ENCODE assay signal across 14 cellular contexts in the genomic region with DNA sequence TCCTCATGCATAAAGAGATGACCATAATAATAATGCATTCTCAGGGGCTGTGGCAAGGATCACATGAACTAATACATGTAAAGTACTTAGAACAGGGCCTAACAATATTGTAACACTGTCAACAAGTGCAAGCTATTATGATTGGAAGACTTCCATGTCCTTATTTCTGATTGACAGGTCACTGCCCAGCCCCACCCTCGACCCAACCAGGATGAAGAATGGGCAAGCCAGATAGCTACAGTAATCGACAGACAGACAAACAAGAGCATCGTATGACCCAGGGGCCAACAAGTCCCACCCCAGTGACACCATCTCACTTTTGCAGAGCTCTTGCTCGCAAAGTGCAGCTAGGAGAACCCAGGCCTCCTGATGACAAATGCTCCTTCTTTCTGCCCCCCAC. TPM values are rescaled to one million over a fixed set of nuclear protein-coding genes. Genes with fewer than 3 reads are reported as not detected.
"Had no signal": no experiment of that assay in that cellular context is flagged by ENCODE, and none has a peak within 500 bp of the region (broad histone marks: within the 10 kb centered on the region; RNA-seq: fewer than 3 reads in every experiment).

No MANE protein-coding gene starts in this region.

- H3K4me3 Mint-ChIP-seq: activated CD4-positive, alpha-beta T cell treated with anti-CD3 and anti-CD28 coated beads for 36 hours; activated CD4-positive, alpha-beta T cell treated with anti-CD3 and anti-CD28 coated beads, Interleukin-2, amount 10 ng/mL, durations not matched to agents 7 days and 5 days; activated T-cell treated with anti-CD3 and anti-CD28 coated beads, Interleukin-2, amount 50 U/mL, for 4 hours; activated T-helper 1 cell treated with anti-CD3 and anti-CD28 coated beads, Interleukin-12 subunit alpha, Interleukin-12 subunit beta, Interleukin-2, Interleukin-4 antibody, amounts not matched to agents 30 ng/mL and 10 ng/mL and 1 ng/mL, durations not matched to agents 14 hours and 24 hours and 36 hours had no signal

- H3K9me3 ChIP-seq: adrenal gland, body of pancreas, breast epithelium had no signal

- H3K27me3 ChIP-seq: adrenal gland, body of pancreas, breast epithelium had no signal

- H3K27me3 Mint-ChIP-seq: activated CD4-positive, alpha-beta T cell treated with anti-CD3 and anti-CD28 coated beads, Interleukin-2, amount 10 ng/mL, durations not matched to agents 7 days and 5 days had no signal

- H3K27ac Mint-ChIP-seq: activated CD4-positive, alpha-beta T cell treated with anti-CD3 and anti-CD28 coated beads for 36 hours; activated CD4-positive, alpha-beta T cell treated with anti-CD3 and anti-CD28 coated beads, Interleukin-2, amount 10 ng/mL, durations not matched to agents 7 days and 5 days; activated naive CD4-positive, alpha-beta T cell treated with anti-CD3 and anti-CD28 coated beads, Interleukin-2, amount 50 U/mL, for 72 hours; activated T-helper 1 cell treated with anti-CD3 and anti-CD28 coated beads, Interleukin-12 subunit alpha, Interleukin-12 subunit beta, Interleukin-2, Interleukin-4 antibody, amounts not matched to agents 30 ng/mL and 10 ng/mL and 1 ng/mL, durations not matched to agents 14 hours and 24 hours and 36 hours had no signal

- H3K4me2 ChIP-seq: PC-9 had no signal

- H3K4me1 ChIP-seq: adrenal gland, body of pancreas, breast epithelium had no signal

- DNase-seq: NCI-H187 treated with DMSO at 0.1 percent for 48 hours, SIG-M5 had no signal

- H3K36me3 ChIP-seq: adrenal gland, breast epithelium had no signal

- H2AFZ ChIP-seq: PC-9 had no signal

- H3K4me3 ChIP-seq: adrenal gland, body of pancreas, breast epithelium, PC-9 had no signal

- H3K9me3 Mint-ChIP-seq: activated CD4-positive, alpha-beta T cell treated with anti-CD3 and anti-CD28 coated beads, Interleukin-2, amount 10 ng/mL, durations not matched to agents 7 days and 5 days; activated naive CD4-positive, alpha-beta T cell treated with anti-CD3 and anti-CD28 coated beads, Interleukin-2, amount 50 U/mL, for 72 hours; activated T-cell treated with anti-CD3 and anti-CD28 coated beads, Interleukin-2, amount 50 U/mL, for 4 hours; activated T-helper 1 cell treated with anti-CD3 and anti-CD28 coated beads, Interleukin-12 subunit alpha, Interleukin-12 subunit beta, Interleukin-2, Interleukin-4 antibody, amounts not matched to agents 30 ng/mL and 10 ng/mL and 1 ng/mL, durations not matched to agents 14 hours and 24 hours and 36 hours had no signal

- H3K36me3 Mint-ChIP-seq: activated naive CD4-positive, alpha-beta T cell treated with anti-CD3 and anti-CD28 coated beads, Interleukin-2, amount 50 U/mL, for 72 hours had no signal

- H3K27ac ChIP-seq: adrenal gland, body of pancreas, breast epithelium, PC-9, RWPE1 had no signal

- H3K4me1 Mint-ChIP-seq: activated CD4-positive, alpha-beta T cell treated with anti-CD3 and anti-CD28 coated beads for 36 hours had no signal

RNA-seq across cellular contexts. Expression of a gene that starts 14.6 kb away (rescaled TPM):
- total RNA-seq: activated CD4-positive, alpha-beta T cell treated with anti-CD3 and anti-CD28 coated beads for 36 hours; activated CD4-positive, alpha-beta T cell treated with anti-CD3 and anti-CD28 coated beads, Interleukin-2, amount 10 ng/mL, durations not matched to agents 7 days and 5 days; activated naive CD4-positive, alpha-beta T cell treated with anti-CD3 and anti-CD28 coated beads, Interleukin-2, amount 50 U/mL, for 72 hours; activated T-helper 1 cell treated with anti-CD3 and anti-CD28 coated beads, Interleukin-12 subunit alpha, Interleukin-12 subunit beta, Interleukin-2, Interleukin-4 antibody, amounts not matched to agents 30 ng/mL and 10 ng/mL and 1 ng/mL, durations not matched to agents 14 hours and 24 hours and 36 hours; T-helper 2 cell treated with Interferon-gamma antibody and Interleukin-4, amounts not matched to agents 100 ng/mL and 5 ng/mL, for 36 hours had no signal

RNA-seq across cellular contexts. Expression of a gene that starts 44.5 kb away (rescaled TPM):
- total RNA-seq: OCI-LY7 had no signal
